In the genomic region with DNA sequence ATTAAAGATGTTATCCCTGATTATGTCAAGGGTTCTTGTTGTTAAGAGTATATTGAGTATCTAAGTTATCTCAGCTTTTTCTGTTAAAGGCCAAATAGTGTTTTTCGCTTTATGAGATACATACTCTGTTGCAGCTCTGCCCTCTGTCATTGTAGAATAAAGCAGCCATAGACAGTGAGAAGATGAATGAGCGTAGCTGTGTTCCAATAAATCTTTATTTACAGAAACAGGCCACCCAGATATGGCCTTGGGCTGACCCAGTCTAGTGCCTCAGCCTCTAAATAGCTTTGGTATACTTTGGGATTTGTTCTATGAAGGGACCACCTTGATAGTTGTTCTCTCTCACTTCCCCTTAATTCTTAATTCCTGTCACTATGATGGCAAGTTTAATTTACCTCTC, we compare ENCODE assay signal across 1 cellular context.
TF ChIP-seq lines count a peak whose summit lies in the region.

No MANE protein-coding gene starts in this region.

TF ChIP-seq in K562, 482 proteins besides CTCF, POLR2A, EP300 and RAD21 (continued from another document):
- TF ChIP-seq, protein P1, sequence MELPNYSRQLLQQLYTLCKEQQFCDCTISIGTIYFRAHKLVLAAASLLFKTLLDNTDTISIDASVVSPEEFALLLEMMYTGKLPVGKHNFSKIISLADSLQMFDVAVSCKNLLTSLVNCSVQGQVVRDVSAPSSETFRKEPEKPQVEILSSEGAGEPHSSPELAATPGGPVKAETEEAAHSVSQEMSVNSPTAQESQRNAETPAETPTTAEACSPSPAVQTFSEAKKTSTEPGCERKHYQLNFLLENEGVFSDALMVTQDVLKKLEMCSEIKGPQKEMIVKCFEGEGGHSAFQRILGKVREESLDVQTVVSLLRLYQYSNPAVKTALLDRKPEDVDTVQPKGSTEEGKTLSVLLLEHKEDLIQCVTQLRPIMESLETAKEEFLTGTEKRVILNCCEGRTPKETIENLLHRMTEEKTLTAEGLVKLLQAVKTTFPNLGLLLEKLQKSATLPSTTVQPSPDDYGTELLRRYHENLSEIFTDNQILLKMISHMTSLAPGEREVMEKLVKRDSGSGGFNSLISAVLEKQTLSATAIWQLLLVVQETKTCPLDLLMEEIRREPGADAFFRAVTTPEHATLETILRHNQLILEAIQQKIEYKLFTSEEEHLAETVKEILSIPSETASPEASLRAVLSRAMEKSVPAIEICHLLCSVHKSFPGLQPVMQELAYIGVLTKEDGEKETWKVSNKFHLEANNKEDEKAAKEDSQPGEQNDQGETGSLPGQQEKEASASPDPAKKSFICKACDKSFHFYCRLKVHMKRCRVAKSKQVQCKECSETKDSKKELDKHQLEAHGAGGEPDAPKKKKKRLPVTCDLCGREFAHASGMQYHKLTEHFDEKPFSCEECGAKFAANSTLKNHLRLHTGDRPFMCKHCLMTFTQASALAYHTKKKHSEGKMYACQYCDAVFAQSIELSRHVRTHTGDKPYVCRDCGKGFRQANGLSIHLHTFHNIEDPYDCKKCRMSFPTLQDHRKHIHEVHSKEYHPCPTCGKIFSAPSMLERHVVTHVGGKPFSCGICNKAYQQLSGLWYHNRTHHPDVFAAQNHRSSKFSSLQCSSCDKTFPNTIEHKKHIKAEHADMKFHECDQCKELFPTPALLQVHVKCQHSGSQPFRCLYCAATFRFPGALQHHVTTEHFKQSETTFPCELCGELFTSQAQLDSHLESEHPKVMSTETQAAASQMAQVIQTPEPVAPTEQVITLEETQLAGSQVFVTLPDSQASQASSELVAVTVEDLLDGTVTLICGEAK (IDR thresholded peaks at IDR 0.05) = peak; percentile 76
- TF ChIP-seq, protein P1 (CRISPR knock-in tag; IDR thresholded peaks at IDR 0.05) = no peak
- TF ChIP-seq, protein P2, sequence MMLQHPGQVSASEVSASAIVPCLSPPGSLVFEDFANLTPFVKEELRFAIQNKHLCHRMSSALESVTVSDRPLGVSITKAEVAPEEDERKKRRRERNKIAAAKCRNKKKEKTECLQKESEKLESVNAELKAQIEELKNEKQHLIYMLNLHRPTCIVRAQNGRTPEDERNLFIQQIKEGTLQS (IDR thresholded peaks at IDR 0.05) = no peak
- TF ChIP-seq, protein P2 (CRISPR knock-in tag; conservative IDR thresholded peaks at IDR 0.05) = no peak
